ENCODE assay signal across 14 cellular contexts in genomic region chr17:50127661-50128361, GRCh38. TPM values are rescaled to one million over a fixed set of nuclear protein-coding genes. Genes with fewer than 3 reads are reported as not detected.
A peak's percentile ranks its signal among the peaks of the same experiment; 100 is the strongest.
DNase-seq lines count a peak whose midpoint lies in the region; ATAC-seq and TF ChIP-seq lines count a peak whose summit lies in the region.
"Had no signal": no experiment of that assay in that cellular context is flagged by ENCODE, and none has a peak within 500 bp of the region (broad histone marks: within the 10 kb centered on the region; RNA-seq: fewer than 3 reads in every experiment).

No MANE protein-coding gene starts in this region.

- DNase-seq in IMR-90: peak; percentile 45
- peak; percentile 61 for DNase-seq in UCSD-AML1 (lab: John Stamatoyannopoulos, UW; ENCODE audit: unreplicated experiment)
- no peak for DNase-seq in immature natural killer cell
- DNase-seq: activated CD8-positive, alpha-beta memory T cell treated with anti-CD3 and anti-CD28 coated beads for 24 hours; BE2C; effector memory CD4-positive, alpha-beta T cell; naive thymus-derived CD4-positive, alpha-beta T cell had no signal

- dilution Hi-C loops in IMR-90 (cut with HindIII; ENCODE audit: low sequenced_read_pairs, unreplicated experiment): no loop called here

- peaks cover 14 to 20% (median 15%) of the 10 kb centered on the region in 3 donors for H3K27me3 Mint-ChIP-seq in immature natural killer cell (ENCODE audit: low read depth in 3 of 3)

- H3K27me3 ChIP-seq in BLaER1 (peaks cover 56% of the 10 kb centered on the region), IMR-90 (ENCODE audit: control insufficient read depth, insufficient read depth, low read length) (no peaks in the 10 kb centered on the region)

- H2BK20ac ChIP-seq in IMR-90 (ENCODE audit: low read depth, low read length): no peak overlapping the region

- peaks cover 32 to 41% of the 10 kb centered on the region in 2 donors for H3K4me1 Mint-ChIP-seq in immature natural killer cell

- no peak for TF ChIP-seq CTCF in IMR-90 (conservative IDR thresholded peaks at IDR 0.05; ENCODE audit: low read depth, low read length)

- no peak for ATAC-seq in IMR-90 (ENCODE audit: low read depth)
- ATAC-seq in HG03159 (IDR thresholded peaks at IDR 0.05; ENCODE audit: unreplicated experiment): no peak
- no peak for ATAC-seq in HG02981 (IDR thresholded peaks at IDR 0.05; ENCODE audit: unreplicated experiment)
- no peak for ATAC-seq in GM18519 (IDR thresholded peaks at IDR 0.05; ENCODE audit: low FRiP score, unreplicated experiment)
- ATAC-seq in HG03095 (IDR thresholded peaks at IDR 0.05; ENCODE audit: unreplicated experiment): no peak
- ATAC-seq: naive thymus-derived CD4-positive, alpha-beta T cell; stimulated activated memory B cell treated with anti-CD40 and anti-IgM and Interleukin-4, amounts not matched to agents 10 μg/mL and 1 μg/mL and 100 μg/mL, for 72 hours had no signal

- peaks cover 3 to 30% of the 10 kb centered on the region in 2 experiments; a peak in 3 of 4 replicates for H3K79me1 ChIP-seq in IMR-90 (ENCODE audit: low read depth in 1 of 2, low read length in 2 of 2)

- H2BK15ac ChIP-seq in IMR-90 (ENCODE audit: low read depth, low read length): no peak overlapping the region

- no peak overlapping the region for H3K18ac ChIP-seq in IMR-90 (ENCODE audit: low read depth, low read length)

- H2AK9ac ChIP-seq in IMR-90 (replicated peaks; ENCODE audit: low read depth, low read length, poor library complexity): peak overlapping the region; percentile 5

- no peak overlapping the region for H2BK5ac ChIP-seq in IMR-90 (ENCODE audit: low read depth, low read length, poor library complexity, severe bottlenecking)

- peak overlapping the region; percentile 21 to 61 (median 32) for H3K4me3 Mint-ChIP-seq in immature natural killer cell

- TF ChIP-seq POLR2A in IMR-90 (IDR thresholded peaks at IDR 0.05; ENCODE audit: low read depth, low read length): no peak

- intact Hi-C loops in IMR-90 (cut with micrococcal nuclease): no loop called here

- no CpG with 5 or more reads among the region's 6 CpGs for WGBS in IMR-90 (ENCODE audit: extremely low coverage in 2 of 2, insufficient read length in 1 of 2), 2 experiments

- in situ Hi-C loops in IMR-90 (cut with MboI; ENCODE audit: low sequenced_read_pairs): no loop called here

- no peak overlapping the region; a peak in 2 of 4 replicates for H4K8ac ChIP-seq in IMR-90 (ENCODE audit: low read depth in 2 of 2, low read length in 2 of 2)

- POLR2A ChIA-PET in IMR-90 (lab: Charles Lee; ENCODE audit: unreplicated experiment): interaction anchor here (0.5 kb wide), 1 partner anchor 220 kb away, joined by 3 read pairs; no protein-coding TSS in a partner anchor

- H3K27ac Mint-ChIP-seq in immature natural killer cell: no peak overlapping the region

- no peak for TF ChIP-seq RAD21 in IMR-90 (IDR thresholded peaks at IDR 0.05; ENCODE audit: low read length)

- H4K20me1 ChIP-seq in BLaER1 (peaks cover 23% of the 10 kb centered on the region), IMR-90 (ENCODE audit: insufficient read depth, low read length) (peaks cover 4% of the 10 kb centered on the region)

- peaks cover 19% of the 10 kb centered on the region; the same call in 1 of the 2 replicates for H3K9me1 ChIP-seq in IMR-90 (ENCODE audit: insufficient read depth, low read length)

- peak overlapping the region; percentile 85 for H2AK5ac ChIP-seq in IMR-90 (ENCODE audit: low read depth, low read length)

- H3K4me2 ChIP-seq in BLaER1 (peak overlapping the region; percentile 67), IMR-90 (ENCODE audit: low read depth, low read length) (no peak overlapping the region)

- no peak overlapping the region for H4K91ac ChIP-seq in IMR-90 (ENCODE audit: insufficient read depth, low read depth, low read length)

- H2AFZ ChIP-seq in IMR-90 (replicated peaks; ENCODE audit: low read length, poor library complexity): no peak overlapping the region

- H3K4me3 ChIP-seq in BLaER1 (no peak overlapping the region), IMR-90 (ENCODE audit: insufficient read depth, low read depth, low read length) (no peak overlapping the region)

- no peak overlapping the region for H3K56ac ChIP-seq in IMR-90 (ENCODE audit: extremely low read depth, insufficient read depth, low read length)

- no peak overlapping the region for H4K5ac ChIP-seq in IMR-90 (ENCODE audit: low read depth, low read length)

- peaks cover 22% of the 10 kb centered on the region for H3K4me1 ChIP-seq in BLaER1
- H3K4me1 ChIP-seq in IMR-90 (ENCODE audit: control insufficient read depth, insufficient read depth, low read length): peaks cover 21% of the 10 kb centered on the region

- no peaks in the 10 kb centered on the region for H3K9me3 Mint-ChIP-seq in immature natural killer cell
- H3K9me3 Mint-ChIP-seq: stimulated activated memory B cell treated with anti-CD40 and anti-IgM and Interleukin-4, amounts not matched to agents 10 μg/mL and 1 μg/mL and 100 μg/mL, for 72 hours had no signal

- no peak overlapping the region for H3K9ac ChIP-seq in BLaER1
- no peak overlapping the region for H3K9ac ChIP-seq in IMR-90 (ENCODE audit: low read depth, low read length)

- H3K36me3 ChIP-seq in BLaER1: peaks cover 5% of the 10 kb centered on the region
- H3K36me3 ChIP-seq in IMR-90 (ENCODE audit: control insufficient read depth, insufficient read depth, low read length): 0 out of 2 replicates have a peak, but pooled peaks cover under 1% of the 10 kb centered on the region
- H3K36me3 ChIP-seq: BE2C had no signal

- no peak overlapping the region for H3K14ac ChIP-seq in IMR-90 (replicated peaks; ENCODE audit: low read depth, low read length)

- H3K36me3 Mint-ChIP-seq in immature natural killer cell: no peaks in the 10 kb centered on the region
- H3K36me3 Mint-ChIP-seq: stimulated activated memory B cell treated with anti-CD40 and anti-IgM and Interleukin-4, amounts not matched to agents 10 μg/mL and 1 μg/mL and 100 μg/mL, for 72 hours had no signal

- H3K9me3 ChIP-seq in BLaER1 (peaks cover 4% of the 10 kb centered on the region; the same call in 1 of the 2 replicates), IMR-90 (ENCODE audit: control insufficient read depth, insufficient read depth, low read length) (no peaks in the 10 kb centered on the region)
- H3K9me3 ChIP-seq: BE2C had no signal

- CTCF ChIA-PET in IMR-90 (lab: Yijun Ruan, JAX): interaction anchor here (0.6 kb wide), 2 partner anchors 169 to 171 kb away, joined by 4 read pairs; no protein-coding TSS in a partner anchor

- BruUV-seq in IMR-90 (replicated peaks; lab: Mats Ljungman, UMichigan): no TSS peak

- no peak overlapping the region for H3K4ac ChIP-seq in IMR-90 (ENCODE audit: low read depth, low read length)

- no peak overlapping the region for H3K23ac ChIP-seq in IMR-90 (ENCODE audit: low read depth, low read length)

- no peak overlapping the region for H3K27ac ChIP-seq in BLaER1
- no peak overlapping the region for H3K27ac ChIP-seq in IMR-90 (ENCODE audit: insufficient read depth, low read length)

- no peak overlapping the region; the same call in 1 of the 2 replicates for H2BK120ac ChIP-seq in IMR-90 (ENCODE audit: low read depth, low read length)

TF ChIP-seq in IMR-90, 13 proteins besides CTCF, POLR2A, EP300 and RAD21 (continues in another document):
- TF ChIP-seq USF2 (IDR thresholded peaks at IDR 0.05; ENCODE audit: low read depth, low read length) (no peak), NFE2L2 (IDR thresholded peaks at IDR 0.05; ENCODE audit: low read depth, low read length) (no peak), RFX5 (IDR thresholded peaks at IDR 0.05; ENCODE audit: low read depth, low read length) (no peak), MXI1 (IDR thresholded peaks at IDR 0.05; ENCODE audit: borderline replicate concordance, low read depth, low read length) (no peak), MAZ (IDR thresholded peaks at IDR 0.05; ENCODE audit: borderline replicate concordance, low read depth, low read length) (no peak), BHLHE40 (IDR thresholded peaks at IDR 0.05; ENCODE audit: low read depth, low read length) (no peak), CEBPB (IDR thresholded peaks at IDR 0.05; ENCODE audit: low read depth, low read length) (no peak)

RNA-seq across cellular contexts. Expression of gene SAMD14, which starts 2.1 kb away (rescaled TPM):
- 1.4 TPM in 2 replicates for total RNA-seq in IMR-90 (2012; rRNA removed)
- 6.2 and 6.7 TPM in 2 replicates for polyA plus RNA-seq in IMR-90 (2012; rRNA removed)
- 2.7 and 5.4 TPM in 2 replicates for polyA plus RNA-seq in IMR-90 (2012; cell fraction: cytosol; rRNA removed)
- 20.9 and 34.4 TPM in 2 replicates for polyA plus RNA-seq in IMR-90 (2012; cell fraction: nucleus; rRNA removed; ENCODE audit: low replicate concordance)
- 1 to 10 TPM in 1 of 3 donors, not detected in 2; 1.2 TPM for polyA plus RNA-seq in immature natural killer cell
- polyA plus RNA-seq: naive thymus-derived CD4-positive, alpha-beta T cell had no signal

RNA-seq across cellular contexts. Expression of gene PPP1R9B, which starts 22.7 kb away (rescaled TPM):
- total RNA-seq in IMR-90 (2012; rRNA removed): 28.0 and 38.6 TPM in 2 replicates
- polyA plus RNA-seq in IMR-90 (2012; rRNA removed) (23.0 and 25.8 TPM in 2 replicates), immature natural killer cell (1 to 10 TPM in 1 of 3 donors, under 1 TPM in 2; 0.25 to 2.0 (median 0.66) TPM)
- polyA plus RNA-seq in IMR-90 (2012; cell fraction: cytosol; rRNA removed): 16.2 and 19.3 TPM in 2 replicates
- 42.2 and 55.1 TPM in 2 replicates for polyA plus RNA-seq in IMR-90 (2012; cell fraction: nucleus; rRNA removed; ENCODE audit: low replicate concordance)

RNA-seq across cellular contexts. Expression of gene PDK2, which starts 32.7 kb away (rescaled TPM):
- total RNA-seq in IMR-90 (2012; rRNA removed): 26.7 and 38.0 TPM in 2 replicates
- polyA plus RNA-seq in IMR-90 (2012; rRNA removed): 104 and 113 TPM in 2 replicates
- 45.0 and 131 TPM in 2 replicates for polyA plus RNA-seq in IMR-90 (2012; cell fraction: cytosol; rRNA removed)
- 71.2 and 130 TPM in 2 replicates for polyA plus RNA-seq in IMR-90 (2012; cell fraction: nucleus; rRNA removed; ENCODE audit: low replicate concordance)
- 10 to 100 TPM; 36.5 to 54.5 (median 43.8) TPM for polyA plus RNA-seq in immature natural killer cell

RNA-seq across cellular contexts. Expression of gene SGCA, which starts 38.0 kb away (rescaled TPM):
- not detected in 2 replicates for total RNA-seq in IMR-90 (2012; rRNA removed)
- 0.19 and 0.55 TPM in 2 replicates for polyA plus RNA-seq in IMR-90 (2012; rRNA removed)
- polyA plus RNA-seq in IMR-90 (2012; cell fraction: cytosol; rRNA removed): 0.36 and 0.43 TPM in 2 replicates
- polyA plus RNA-seq in IMR-90 (2012; cell fraction: nucleus; rRNA removed; ENCODE audit: low replicate concordance): 0.34 TPM in 1 of 2 replicates, not detected in the other
- not detected for polyA plus RNA-seq in immature natural killer cell
- total RNA-seq: SK-MEL-5 had no signal
- polyA plus RNA-seq: naive thymus-derived CD4-positive, alpha-beta T cell had no signal

Comparison
In these comparisons a context has a peak if more than half of its experiments do, and no peak if none do; other contexts are left out.
1. DNase-seq: peak in IMR-90 (single experiment) and UCSD-AML1 (single experiment); none in immature natural killer cell (0 of 3).
2. RNA of gene PPP1R9B, which starts 22.7 kb away (polyA plus RNA-seq): 16.2 to 55.1 TPM in IMR-90; 0.25 to 2.0 TPM in immature natural killer cell; every median in the first group is over 4 times any median in the second.